ENCODE assay signal across 26 cellular contexts in genomic region chr9:125910286-125910685, GRCh38.
"Had no signal": no experiment of that assay in that cellular context is flagged by ENCODE, and none has a peak within 500 bp of the region (broad histone marks: within the 10 kb centered on the region; RNA-seq: fewer than 3 reads in every experiment).

No MANE protein-coding gene starts in this region.

- FAIRE-seq: islet of Langerhans, TTC549 had no signal

- DNase-seq: activated CD4-positive, alpha-beta T cell treated with anti-CD3 and anti-CD28 coated beads for 4 hours; activated CD4-positive, alpha-beta T cell treated with anti-CD3 and anti-CD28 coated beads, Interleukin-2, amount 50 U/mL, for 48 hours; activated CD8-positive, alpha-beta memory T cell treated with anti-CD3 and anti-CD28 coated beads for 24 hours; activated effector memory CD4-positive, alpha-beta T cell treated with anti-CD3 and anti-CD28 coated beads, Interleukin-2, amount 50 U/mL, for 16 hours; activated naive CD4-positive, alpha-beta T cell treated with anti-CD3 and anti-CD28 coated beads for 36 hours; activated naive CD8-positive, alpha-beta T cell treated with anti-CD3 and anti-CD28 coated beads for 36 hours; activated T-cell treated with anti-CD3 and anti-CD28 coated beads, Interleukin-2, amount 50 U/mL, for 1 hour; adrenal gland; aorta; body of pancreas; dorsolateral prefrontal cortex; effector memory CD4-positive, alpha-beta T cell; gastrocnemius medialis; glutamatergic neuron; left ventricle myocardium inferior; mesendoderm; natural killer cell; right cardiac atrium; stimulated activated CD4-positive, alpha-beta T cell treated with anti-CD3 and anti-CD28 coated beads, Interleukin-15, amount 100 ng/mL, for 24 hours; stimulated activated CD4-positive, alpha-beta T cell treated with anti-CD3 and anti-CD28 coated beads, Interleukin-2, amount 100 ng/mL, for 24 hours; stimulated activated naive B cell treated with anti-CD40 and anti-IgM and Interleukin-4, amounts not matched to agents 10 μg/mL and 1 μg/mL and 100 μg/mL, for 72 hours; stomach; thyroid gland; upper lobe of left lung had no signal
